In genomic region chr1:93607814-93608187, GRCh38 we compare ENCODE assay signal across 8 cellular contexts.
DNase-seq lines count a peak whose midpoint lies in the region; ATAC-seq and TF ChIP-seq lines count a peak whose summit lies in the region.

No MANE protein-coding gene starts in this region.

- H3K9ac ChIP-seq in colonic mucosa (ENCODE audit: low read depth in 2 of 2, low read length in 2 of 2) = no peak overlapping the region

- peak overlapping the region; percentile 51 for H3K27ac ChIP-seq in epithelial cell of prostate
- peak overlapping the region in 3 of 5 donors; percentile 10 to 59 (median 41) for H3K27ac ChIP-seq in stomach
- H3K27ac ChIP-seq in colonic mucosa = no peak overlapping the region

- no peaks in the 10 kb centered on the region for H3K9me3 ChIP-seq in stomach
- no peaks in the 10 kb centered on the region for H3K9me3 ChIP-seq in colonic mucosa

- no peak for TF ChIP-seq EP300 in stomach (IDR thresholded peaks at IDR 0.05)

- H3K27me3 ChIP-seq in stomach (no peaks in the 10 kb centered on the region), colonic mucosa (no peaks in the 10 kb centered on the region)

- no peak for TF ChIP-seq POLR2A in stomach (IDR thresholded peaks at IDR 0.05)

- WGBS in stomach, 5 donors = 82 to 96% (median 92%) methylated on average over 5 of the region's 5 CpGs

- intact Hi-C loops in stomach (cut with DNase I; ENCODE audit: low total_unique reads) = no loop called here
- intact Hi-C loops in colonic mucosa (cut with DNase I) = no loop called here

- DNase-seq in GM12865 (ENCODE audit: low read depth) = peak; percentile 85
- no peak for DNase-seq in epithelial cell of prostate (ENCODE audit: low read depth, low spot score)
- DNase-seq in stomach = no peak
- DNase-seq in colonic mucosa = no peak
- no peak for DNase-seq in SW 1271 (lab: John Stamatoyannopoulos, UW)
- no peak for DNase-seq in NCI-H1694 (lab: John Stamatoyannopoulos, UW)

- H3K36me3 ChIP-seq in stomach (no peaks in the 10 kb centered on the region), colonic mucosa (no peaks in the 10 kb centered on the region)

- peaks cover 24 to 89% (median 39%) of the 10 kb centered on the region in 4 donors for H3K4me1 ChIP-seq in stomach
- no peaks in the 10 kb centered on the region for H3K4me1 ChIP-seq in colonic mucosa

- TF ChIP-seq CTCF in GM12865 (IDR thresholded peaks at IDR 0.05; ENCODE audit: insufficient read depth, low read depth, low read length, missing control alignments) (no peak), stomach (IDR thresholded peaks at IDR 0.05) (no peak), colonic mucosa (IDR thresholded peaks at IDR 0.05) (no peak)

- ATAC-seq in GM21367 (IDR thresholded peaks at IDR 0.05; ENCODE audit: unreplicated experiment) (peak; percentile 93), HG03558 (IDR thresholded peaks at IDR 0.05; ENCODE audit: extremely low read depth, unreplicated experiment) (peak; percentile 88)

- H3K4me3 ChIP-seq in GM12865 (ENCODE audit: low read depth, low read length) = no peak overlapping the region
- no peak overlapping the region for H3K4me3 ChIP-seq in stomach
- no peak overlapping the region for H3K4me3 ChIP-seq in colonic mucosa
